ENCODE assay signal across 26 cellular contexts in genomic region chr5:175015028-175015427, GRCh38.
"Had no signal": no experiment of that assay in that cellular context is flagged by ENCODE, and none has a peak within 500 bp of the region (broad histone marks: within the 10 kb centered on the region; RNA-seq: fewer than 3 reads in every experiment).

No MANE protein-coding gene starts in this region.

- H3K9me3 ChIP-seq: adrenal gland, ascending aorta, neutrophil, ovary, prostate gland, tibial artery had no signal

- H3K4me3 Mint-ChIP-seq: activated B cell treated with CpG ODN at 0.5 μM for 24 hours; activated CD4-positive, alpha-beta T cell treated with anti-CD3 and anti-CD28 coated beads for 36 hours; activated naive CD8-positive, alpha-beta T cell; activated T-cell treated with anti-CD3 and anti-CD28 coated beads, Interleukin-2, amount 50 U/mL, for 4 hours; nephron; stimulated activated naive CD8-positive, alpha-beta T cell treated with anti-CD3 and anti-CD28 coated beads, Interleukin-15, Interleukin-2, amounts not matched to agents 100 ng/mL and 50 ng/mL, for 24 hours had no signal

- H3K4me3 ChIP-seq: adrenal gland, ascending aorta, ovary, prostate gland, skin epidermis, tibial artery had no signal

- DNase-seq: activated B cell treated with CpG ODN at 0.5 μM for 24 hours; activated CD4-positive, alpha-beta T cell treated with anti-CD3 and anti-CD28 coated beads for 36 hours; activated CD4-positive, alpha-beta T cell treated with anti-CD3 and anti-CD28 coated beads, Interleukin-2, amount 50 U/mL, for 4 hours; activated CD8-positive, alpha-beta memory T cell treated with anti-CD3 and anti-CD28 coated beads, Interleukin-2, amount 50 U/mL, for 48 hours; activated naive CD4-positive, alpha-beta T cell; activated T-cell treated with anti-CD3 and anti-CD28 coated beads, Interleukin-2, amount 50 U/mL, for 4 hours; adrenal gland; brain microvascular endothelial cell; central memory CD4-positive, alpha-beta T cell; effector memory CD4-positive, alpha-beta T cell; foreskin melanocyte; glutamatergic neuron; hippocampal formation; kidney glomerular epithelial cell; mesenchymal stem cell; ovary; stimulated activated CD4-positive, alpha-beta T cell treated with anti-CD3 and anti-CD28 coated beads, Interleukin-1b, Interleukin-23, amount 100 ng/mL, for 48 hours; tibial artery had no signal

- H3K27me3 Mint-ChIP-seq: activated B cell treated with CpG ODN at 0.5 μM for 24 hours had no signal

- H3K36me3 ChIP-seq: adrenal gland, ascending aorta, brain microvascular endothelial cell, neutrophil, ovary, prostate gland, tibial artery had no signal

- ATAC-seq: activated CD4-positive, alpha-beta T cell treated with anti-CD3 and anti-CD28 coated beads for 36 hours; activated T-cell treated with anti-CD3 and anti-CD28 coated beads, Interleukin-2, amount 50 U/mL, for 4 hours had no signal

- H3K4me1 Mint-ChIP-seq: activated B cell treated with CpG ODN at 0.5 μM for 24 hours; activated CD4-positive, alpha-beta T cell treated with anti-CD3 and anti-CD28 coated beads for 36 hours; nephron had no signal

- H3K27ac ChIP-seq: adrenal gland, ascending aorta, brain microvascular endothelial cell, neutrophil, ovary, prostate gland, skin epidermis, tibial artery had no signal

- H3K9me3 Mint-ChIP-seq: activated B cell treated with CpG ODN at 0.5 μM for 24 hours; activated T-cell treated with anti-CD3 and anti-CD28 coated beads, Interleukin-2, amount 50 U/mL, for 4 hours; activated T-helper 2 cell treated with anti-CD3 and anti-CD28 coated beads, Interferon-gamma antibody, Interleukin-2, Interleukin-4, amounts not matched to agents 10 μg/mL and 5 μg/mL and 100 μg/mL, durations not matched to agents 14 hours and 24 hours and 36 hours; nephron; stimulated activated naive CD8-positive, alpha-beta T cell treated with anti-CD3 and anti-CD28 coated beads, Interleukin-15, Interleukin-2, amounts not matched to agents 100 ng/mL and 50 ng/mL, for 24 hours had no signal

- H3K36me3 Mint-ChIP-seq: activated naive CD8-positive, alpha-beta T cell had no signal

- H3K4me1 ChIP-seq: adrenal gland, prostate gland had no signal

- H3K27me3 ChIP-seq: adrenal gland, ascending aorta, brain microvascular endothelial cell, neutrophil, ovary, tibial artery had no signal

- H3K27ac Mint-ChIP-seq: activated B cell treated with CpG ODN at 0.5 μM for 24 hours; activated CD4-positive, alpha-beta T cell treated with anti-CD3 and anti-CD28 coated beads for 36 hours; activated naive CD8-positive, alpha-beta T cell; activated T-helper 2 cell treated with anti-CD3 and anti-CD28 coated beads, Interferon-gamma antibody, Interleukin-2, Interleukin-4, amounts not matched to agents 10 μg/mL and 5 μg/mL and 100 μg/mL, durations not matched to agents 14 hours and 24 hours and 36 hours; nephron; stimulated activated naive CD8-positive, alpha-beta T cell treated with anti-CD3 and anti-CD28 coated beads, Interleukin-15, Interleukin-2, amounts not matched to agents 100 ng/mL and 50 ng/mL, for 24 hours had no signal
